8 cellular contexts compared by ENCODE assay signal in the genomic region with DNA sequence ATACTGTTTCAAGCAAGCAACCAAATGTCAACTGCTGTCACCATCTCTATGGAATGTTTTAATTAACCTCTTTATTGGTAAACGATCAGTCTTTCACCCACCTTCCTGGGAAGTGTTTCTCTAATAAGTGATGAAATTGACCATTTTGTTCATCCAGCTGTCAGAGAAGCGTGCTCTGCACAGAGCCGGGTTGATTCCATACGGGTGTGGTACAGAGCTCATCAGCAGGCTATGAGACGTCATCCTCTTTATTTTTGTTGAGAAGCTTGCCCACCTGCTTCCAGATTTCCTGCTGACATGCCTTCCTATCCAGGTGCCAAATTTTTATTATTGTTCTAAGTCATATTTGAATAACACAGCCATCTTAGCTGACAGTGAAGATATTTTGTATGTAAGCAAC.
"Had no signal": no experiment of that assay in that cellular context is flagged by ENCODE, and none has a peak within 500 bp of the region (broad histone marks: within the 10 kb centered on the region; RNA-seq: fewer than 3 reads in every experiment).

No MANE protein-coding gene starts in this region.

- H3K9me3 ChIP-seq: HAP-1 had no signal

- H3K36me3 ChIP-seq: HAP-1 had no signal

- H3K27ac ChIP-seq: GM23248 had no signal

- ATAC-seq: HCT116, K562 had no signal

- H3K4me3 ChIP-seq: GM23248, HAP-1, K562 had no signal

- H3K4me1 ChIP-seq: HAP-1 had no signal

- DNase-seq: GM23248, GOT3, H7, HFFc6, IMR-90 had no signal
